Comparison of ENCODE assay signal across 8 cellular contexts in the genomic region with DNA sequence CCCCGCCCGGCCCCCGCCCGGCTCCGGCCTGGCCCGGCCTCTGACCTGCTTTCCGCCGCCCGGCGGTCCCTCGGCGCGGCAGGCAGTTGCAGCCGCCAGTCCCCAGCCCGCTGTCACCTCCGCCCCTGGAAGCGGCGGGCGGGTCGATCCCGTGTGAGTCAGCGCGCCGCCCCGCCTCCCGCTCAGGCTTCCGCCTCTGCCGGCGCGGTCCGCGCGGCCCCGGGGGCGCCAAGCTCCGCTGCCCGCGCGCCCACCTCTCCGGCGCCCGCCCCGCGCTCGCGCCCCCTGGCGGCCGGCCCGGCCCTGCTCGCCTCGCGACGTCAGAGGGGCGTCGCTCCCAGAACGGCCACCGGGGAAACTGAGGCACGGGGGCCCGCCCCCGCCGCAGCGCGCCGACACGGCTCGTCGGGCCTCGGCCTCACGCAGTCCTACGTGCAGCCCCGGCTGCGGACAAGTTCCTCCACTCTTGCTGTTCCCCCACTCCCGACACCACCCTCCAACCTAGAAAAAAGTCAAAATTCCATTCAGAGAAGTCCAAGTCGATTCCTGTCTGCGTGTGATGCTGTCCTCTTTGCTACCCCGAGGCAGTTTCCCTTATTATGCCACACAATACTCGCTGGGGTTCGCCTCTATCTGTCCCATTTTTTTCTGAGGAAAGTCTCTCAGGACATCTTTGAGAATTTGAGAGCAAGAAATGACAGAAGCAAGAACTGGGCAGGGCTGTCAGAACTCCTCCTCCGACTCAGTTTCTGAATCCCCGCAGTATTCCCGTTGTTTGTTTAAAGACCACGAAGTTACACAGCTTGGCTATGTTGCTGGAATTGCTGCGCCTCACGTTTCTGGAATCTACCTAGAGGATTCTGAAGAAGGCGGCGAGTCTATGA.
DNase-seq lines count a peak whose midpoint lies in the region; ATAC-seq lines count a peak whose summit lies in the region.

A gene with protein sequence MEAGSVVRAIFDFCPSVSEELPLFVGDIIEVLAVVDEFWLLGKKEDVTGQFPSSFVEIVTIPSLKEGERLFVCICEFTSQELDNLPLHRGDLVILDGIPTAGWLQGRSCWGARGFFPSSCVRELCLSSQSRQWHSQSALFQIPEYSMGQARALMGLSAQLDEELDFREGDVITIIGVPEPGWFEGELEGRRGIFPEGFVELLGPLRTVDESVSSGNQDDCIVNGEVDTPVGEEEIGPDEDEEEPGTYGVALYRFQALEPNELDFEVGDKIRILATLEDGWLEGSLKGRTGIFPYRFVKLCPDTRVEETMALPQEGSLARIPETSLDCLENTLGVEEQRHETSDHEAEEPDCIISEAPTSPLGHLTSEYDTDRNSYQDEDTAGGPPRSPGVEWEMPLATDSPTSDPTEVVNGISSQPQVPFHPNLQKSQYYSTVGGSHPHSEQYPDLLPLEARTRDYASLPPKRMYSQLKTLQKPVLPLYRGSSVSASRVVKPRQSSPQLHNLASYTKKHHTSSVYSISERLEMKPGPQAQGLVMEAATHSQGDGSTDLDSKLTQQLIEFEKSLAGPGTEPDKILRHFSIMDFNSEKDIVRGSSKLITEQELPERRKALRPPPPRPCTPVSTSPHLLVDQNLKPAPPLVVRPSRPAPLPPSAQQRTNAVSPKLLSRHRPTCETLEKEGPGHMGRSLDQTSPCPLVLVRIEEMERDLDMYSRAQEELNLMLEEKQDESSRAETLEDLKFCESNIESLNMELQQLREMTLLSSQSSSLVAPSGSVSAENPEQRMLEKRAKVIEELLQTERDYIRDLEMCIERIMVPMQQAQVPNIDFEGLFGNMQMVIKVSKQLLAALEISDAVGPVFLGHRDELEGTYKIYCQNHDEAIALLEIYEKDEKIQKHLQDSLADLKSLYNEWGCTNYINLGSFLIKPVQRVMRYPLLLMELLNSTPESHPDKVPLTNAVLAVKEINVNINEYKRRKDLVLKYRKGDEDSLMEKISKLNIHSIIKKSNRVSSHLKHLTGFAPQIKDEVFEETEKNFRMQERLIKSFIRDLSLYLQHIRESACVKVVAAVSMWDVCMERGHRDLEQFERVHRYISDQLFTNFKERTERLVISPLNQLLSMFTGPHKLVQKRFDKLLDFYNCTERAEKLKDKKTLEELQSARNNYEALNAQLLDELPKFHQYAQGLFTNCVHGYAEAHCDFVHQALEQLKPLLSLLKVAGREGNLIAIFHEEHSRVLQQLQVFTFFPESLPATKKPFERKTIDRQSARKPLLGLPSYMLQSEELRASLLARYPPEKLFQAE (N-terminal part only) (minus strand): TSS at position 155 of the 884 bp plus-strand sequence. CDS start 37,823 bp downstream, outside the sequence.

- H3K4me1 ChIP-seq in HUES48 (ENCODE audit: control insufficient read depth, insufficient read depth, low read length) (peaks cover 15% of the 10 kb centered on the region; the same call in 1 of the 2 replicates), neuron (ENCODE audit: insufficient read depth, low read length) (peaks cover 25% of the 10 kb centered on the region)

- H3K36me3 ChIP-seq in HUES48 (ENCODE audit: control insufficient read depth, insufficient read depth, low read length) (no peaks in the 10 kb centered on the region), neuron (ENCODE audit: insufficient read depth, low read length) (no peaks in the 10 kb centered on the region)

- peak; percentile 71 for ATAC-seq in GM21381 (IDR thresholded peaks at IDR 0.05; ENCODE audit: unreplicated experiment)

- H3K27me3 ChIP-seq in HUES48 (ENCODE audit: control insufficient read depth, insufficient read depth, low read length) (no peaks in the 10 kb centered on the region), neuron (ENCODE audit: insufficient read depth, low read length) (peaks cover 2% of the 10 kb centered on the region)

- H3K4me3 ChIP-seq in HUES48 (ENCODE audit: low read depth, low read length) (peak within 1 kb of the TSS; percentile 75), neuron (ENCODE audit: low read length) (peak within 1 kb of the TSS; percentile 87)

- DNase-seq in DMS153 treated with DMSO at 0.1 percent for 48 hours (lab: John Stamatoyannopoulos, UW; ENCODE audit: unreplicated experiment) (peak; percentile 29), SHP77 (lab: John Stamatoyannopoulos, UW) (peak; percentile 59 to 81), foreskin melanocyte (peak; percentile 60), stromal cell of bone marrow (ENCODE audit: low read depth) (peak; percentile 67)
- peak; percentile 76 for DNase-seq in activated gamma-delta T cell treated with anti-CD3 and anti-CD28 coated beads, Interleukin-2, amount 50 U/mL, for 16 hours (ENCODE audit: low read depth)

- H2AFZ ChIP-seq in neuron (ENCODE audit: low read depth, low read length): peak within 1 kb of the TSS; percentile 98

- H3K27ac ChIP-seq in HUES48 (ENCODE audit: low read depth, low read length): no peak within 1 kb of the TSS

- H3K9me3 ChIP-seq in HUES48 (ENCODE audit: control insufficient read depth, insufficient read depth, low read length) (no peaks in the 10 kb centered on the region), neuron (ENCODE audit: low read length) (no peaks in the 10 kb centered on the region)

- H3K9ac ChIP-seq in HUES48 (ENCODE audit: low read depth, low read length): no peak within 1 kb of the TSS
